16 cellular contexts compared by ENCODE assay signal in the genomic region with DNA sequence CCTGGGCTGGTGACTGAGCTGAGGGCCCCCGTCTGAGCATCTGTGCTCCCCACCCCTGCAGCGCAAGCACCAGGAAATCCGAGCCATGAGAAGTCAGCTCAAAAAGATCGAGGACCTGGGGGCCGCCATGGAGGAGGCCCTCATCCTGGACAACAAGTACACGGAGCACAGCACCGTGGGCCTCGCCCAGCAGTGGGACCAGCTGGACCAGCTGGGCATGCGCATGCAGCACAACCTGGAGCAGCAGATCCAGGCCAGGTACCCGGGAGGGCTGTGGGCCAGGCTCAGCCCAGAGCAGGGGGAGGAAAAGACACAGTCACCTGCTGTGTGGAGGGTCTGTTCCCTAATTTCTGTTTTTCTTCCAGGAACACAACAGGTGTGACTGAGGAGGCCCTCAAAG.
"Had no signal": no experiment of that assay in that cellular context is flagged by ENCODE, and none has a peak within 500 bp of the region (broad histone marks: within the 10 kb centered on the region; RNA-seq: fewer than 3 reads in every experiment).

No MANE protein-coding gene starts in this region.

- H3K4me1 Mint-ChIP-seq: activated B cell treated with CpG ODN at 0.5 μM for 24 hours; activated CD4-positive, alpha-beta T cell treated with anti-CD3 and anti-CD28 coated beads, Interleukin-2, amount 10 ng/mL, durations not matched to agents 7 days and 5 days; activated naive CD4-positive, alpha-beta T cell treated with anti-CD3 and anti-CD28 coated beads, Interleukin-2, amount 50 U/mL, for 24 hours had no signal

- H3K9me3 ChIP-seq: body of pancreas, prostate gland had no signal

- H3K27me3 ChIP-seq: body of pancreas had no signal

- H3K4me3 ChIP-seq: body of pancreas, lung, prostate gland had no signal

- DNase-seq: activated B cell treated with CpG ODN at 0.5 μM for 24 hours; activated CD4-positive, alpha-beta T cell treated with anti-CD3 and anti-CD28 coated beads, Interleukin-2, amount 10 ng/mL, durations not matched to agents 7 days and 5 days; activated CD8-positive, alpha-beta memory T cell treated with anti-CD3 and anti-CD28 coated beads for 24 hours; amniotic stem cell; body of pancreas; cerebellar nuclear complex; hippocampal formation; naive thymus-derived CD4-positive, alpha-beta T cell; nucleus accumbens; stimulated activated naive CD4-positive, alpha-beta T cell treated with Interleukin-2 at 50 U/mL for 16 hours; T-helper 17 cell had no signal

- H3K27ac Mint-ChIP-seq: activated B cell treated with CpG ODN at 0.5 μM for 24 hours; activated naive CD4-positive, alpha-beta T cell treated with anti-CD3 and anti-CD28 coated beads, Interleukin-2, amount 50 U/mL, for 24 hours; T-helper 17 cell had no signal

- H3K27ac ChIP-seq: body of pancreas, prostate gland had no signal

- H3K9me3 Mint-ChIP-seq: activated B cell treated with CpG ODN at 0.5 μM for 24 hours; activated CD4-positive, alpha-beta T cell treated with anti-CD3 and anti-CD28 coated beads, Interleukin-2, amount 10 ng/mL, durations not matched to agents 7 days and 5 days; activated naive CD4-positive, alpha-beta T cell treated with anti-CD3 and anti-CD28 coated beads, Interleukin-2, amount 50 U/mL, for 24 hours; naive thymus-derived CD4-positive, alpha-beta T cell had no signal

- H3K27me3 Mint-ChIP-seq: activated B cell treated with CpG ODN at 0.5 μM for 24 hours; activated CD4-positive, alpha-beta T cell treated with anti-CD3 and anti-CD28 coated beads, Interleukin-2, amount 10 ng/mL, durations not matched to agents 7 days and 5 days; activated naive CD4-positive, alpha-beta T cell treated with anti-CD3 and anti-CD28 coated beads, Interleukin-2, amount 50 U/mL, for 24 hours; naive thymus-derived CD4-positive, alpha-beta T cell; T-helper 17 cell had no signal

- ATAC-seq: body of pancreas; esophagus mucosa; naive thymus-derived CD4-positive, alpha-beta T cell; sciatic nerve; T-helper 17 cell had no signal

- H3K4me3 Mint-ChIP-seq: activated B cell treated with CpG ODN at 0.5 μM for 24 hours; activated CD4-positive, alpha-beta T cell treated with anti-CD3 and anti-CD28 coated beads, Interleukin-2, amount 10 ng/mL, durations not matched to agents 7 days and 5 days; activated naive CD4-positive, alpha-beta T cell treated with anti-CD3 and anti-CD28 coated beads, Interleukin-2, amount 50 U/mL, for 24 hours; naive thymus-derived CD4-positive, alpha-beta T cell; T-helper 17 cell had no signal
